In genomic region chr6:10154251-10154650, GRCh38 we compare ENCODE assay signal across 30 cellular contexts.
"Had no signal": no experiment of that assay in that cellular context is flagged by ENCODE, and none has a peak within 500 bp of the region (broad histone marks: within the 10 kb centered on the region; RNA-seq: fewer than 3 reads in every experiment).

No MANE protein-coding gene starts in this region.

- H3K36me3 Mint-ChIP-seq: activated naive CD8-positive, alpha-beta T cell treated with anti-CD3 and anti-CD28 coated beads for 36 hours; naive thymus-derived CD8-positive, alpha-beta T cell; stimulated activated effector memory CD8-positive, alpha-beta T cell treated with anti-CD3 and anti-CD28 coated beads, Interleukin-12 subunit alpha, Interleukin-12 subunit beta, amount 100 ng/mL, for 72 hours had no signal

- H3K27ac Mint-ChIP-seq: activated naive CD4-positive, alpha-beta T cell treated with anti-CD3 and anti-CD28 coated beads for 36 hours; activated naive CD8-positive, alpha-beta T cell treated with anti-CD3 and anti-CD28 coated beads for 36 hours; naive thymus-derived CD8-positive, alpha-beta T cell; stimulated activated effector memory CD8-positive, alpha-beta T cell treated with anti-CD3 and anti-CD28 coated beads, Interleukin-12 subunit alpha, Interleukin-12 subunit beta, amount 100 ng/mL, for 72 hours; stimulated activated naive CD8-positive, alpha-beta T cell treated with anti-CD3 and anti-CD28 coated beads, Interleukin-15, Interleukin-2, amounts not matched to agents 100 ng/mL and 50 ng/mL, for 24 hours had no signal

- H3K4me1 Mint-ChIP-seq: activated naive CD8-positive, alpha-beta T cell treated with anti-CD3 and anti-CD28 coated beads for 36 hours; naive thymus-derived CD8-positive, alpha-beta T cell; neural crest cell; stimulated activated effector memory CD8-positive, alpha-beta T cell treated with anti-CD3 and anti-CD28 coated beads, Interleukin-12 subunit alpha, Interleukin-12 subunit beta, amount 100 ng/mL, for 72 hours had no signal

- H3K9me3 Mint-ChIP-seq: activated naive CD4-positive, alpha-beta T cell treated with anti-CD3 and anti-CD28 coated beads for 36 hours; activated naive CD8-positive, alpha-beta T cell treated with anti-CD3 and anti-CD28 coated beads for 36 hours had no signal

- H3K4me1 ChIP-seq: adrenal gland, body of pancreas, left lung, lower lobe of right lung, pancreas, psoas muscle, sigmoid colon, upper lobe of left lung, vagina had no signal

- ATAC-seq: body of pancreas; left lung; lower lobe of right lung; naive thymus-derived CD8-positive, alpha-beta T cell; pancreas; psoas muscle; stimulated activated effector memory CD8-positive, alpha-beta T cell treated with anti-CD3 and anti-CD28 coated beads, Interleukin-12 subunit alpha, Interleukin-12 subunit beta, amount 100 ng/mL, for 72 hours had no signal

- H3K36me3 ChIP-seq: adrenal gland, esophagus squamous epithelium, left lung, lower lobe of right lung, pancreas, sigmoid colon, thoracic aorta, upper lobe of left lung, vagina had no signal

- H3K27me3 Mint-ChIP-seq: stimulated activated naive CD8-positive, alpha-beta T cell treated with anti-CD3 and anti-CD28 coated beads, Interleukin-15, Interleukin-2, amounts not matched to agents 100 ng/mL and 50 ng/mL, for 24 hours had no signal

- H3K27me3 ChIP-seq: body of pancreas, sigmoid colon, upper lobe of left lung, vagina had no signal

- H3K4me3 ChIP-seq: adrenal gland, body of pancreas, esophagus squamous epithelium, left lung, lower lobe of right lung, pancreas, psoas muscle, sigmoid colon, thoracic aorta, upper lobe of left lung, vagina had no signal

- DNase-seq: activated CD4-positive, alpha-beta T cell treated with anti-CD3 and anti-CD28 coated beads for 4 hours; activated CD4-positive, alpha-beta T cell treated with anti-CD3 and anti-CD28 coated beads, Interleukin-2, amount 50 U/mL, for 48 hours; activated CD8-positive, alpha-beta memory T cell treated with anti-CD3 and anti-CD28 coated beads for 24 hours; activated effector memory CD4-positive, alpha-beta T cell treated with Interleukin-2 at 50 U/mL for 16 hours; activated naive CD4-positive, alpha-beta T cell treated with anti-CD3 and anti-CD28 coated beads for 36 hours; activated naive CD8-positive, alpha-beta T cell treated with anti-CD3 and anti-CD28 coated beads for 36 hours; adrenal gland; aorta; body of pancreas; effector CD8-positive, alpha-beta T cell; esophagus squamous epithelium; foreskin melanocyte; left lung; lower lobe of right lung; mesenchymal stem cell; naive thymus-derived CD8-positive, alpha-beta T cell; nucleus accumbens; pancreas; psoas muscle; sigmoid colon; small intestine; stimulated activated CD4-positive, alpha-beta T cell treated with anti-CD3 and anti-CD28 coated beads, Interleukin-4, amount 100 ng/mL, for 24 hours; upper lobe of left lung had no signal

- H3K27ac ChIP-seq: adrenal gland, body of pancreas, epithelial cell of prostate, esophagus squamous epithelium, left lung, lower lobe of right lung, pancreas, psoas muscle, sigmoid colon, thoracic aorta, upper lobe of left lung, vagina, VCaP had no signal

- H3K4me3 Mint-ChIP-seq: activated naive CD4-positive, alpha-beta T cell treated with anti-CD3 and anti-CD28 coated beads for 36 hours; activated naive CD8-positive, alpha-beta T cell treated with anti-CD3 and anti-CD28 coated beads for 36 hours; naive thymus-derived CD8-positive, alpha-beta T cell; neural crest cell; stimulated activated effector memory CD8-positive, alpha-beta T cell treated with anti-CD3 and anti-CD28 coated beads, Interleukin-12 subunit alpha, Interleukin-12 subunit beta, amount 100 ng/mL, for 72 hours; stimulated activated naive CD8-positive, alpha-beta T cell treated with anti-CD3 and anti-CD28 coated beads, Interleukin-15, Interleukin-2, amounts not matched to agents 100 ng/mL and 50 ng/mL, for 24 hours had no signal

- H3K9me3 ChIP-seq: adrenal gland, body of pancreas, esophagus squamous epithelium, lower lobe of right lung, pancreas, psoas muscle, sigmoid colon, thoracic aorta, upper lobe of left lung, vagina had no signal
